Comparison of ENCODE assay signal across 14 cellular contexts in genomic region chr21:45801129-45801735, GRCh38.
"Had no signal": no experiment of that assay in that cellular context is flagged by ENCODE, and none has a peak within 500 bp of the region (broad histone marks: within the 10 kb centered on the region; RNA-seq: fewer than 3 reads in every experiment).

No MANE protein-coding gene starts in this region.

- H3K27ac Mint-ChIP-seq: effector memory CD8-positive, alpha-beta T cell; nephron progenitor cell had no signal

- ATAC-seq: effector memory CD8-positive, alpha-beta T cell; gastroesophageal sphincter; naive thymus-derived CD4-positive, alpha-beta T cell; sciatic nerve had no signal

- H3K4me3 Mint-ChIP-seq: effector memory CD8-positive, alpha-beta T cell; naive thymus-derived CD4-positive, alpha-beta T cell; nephron progenitor cell had no signal

- DNase-seq: effector memory CD8-positive, alpha-beta T cell; esophagus squamous epithelium; foreskin fibroblast; kidney glomerular epithelial cell; mammary epithelial cell; naive thymus-derived CD4-positive, alpha-beta T cell; nephron progenitor cell; spleen; stimulated activated CD4-positive, alpha-beta T cell treated with anti-CD3 and anti-CD28 coated beads, Interleukin-2, amount 100 ng/mL, for 24 hours; stimulated activated CD4-positive, alpha-beta T cell treated with anti-CD3 and anti-CD28 coated beads, Interleukin-4, amount 100 ng/mL, for 4 hours; stimulated activated naive CD4-positive, alpha-beta T cell treated with Interleukin-2 at 50 U/mL for 16 hours; thyroid gland had no signal

- H3K36me3 Mint-ChIP-seq: naive thymus-derived CD4-positive, alpha-beta T cell had no signal

- H3K27me3 Mint-ChIP-seq: naive thymus-derived CD4-positive, alpha-beta T cell had no signal

- H3K9me3 Mint-ChIP-seq: effector memory CD8-positive, alpha-beta T cell; naive thymus-derived CD4-positive, alpha-beta T cell; nephron progenitor cell had no signal
